In the genomic region with DNA sequence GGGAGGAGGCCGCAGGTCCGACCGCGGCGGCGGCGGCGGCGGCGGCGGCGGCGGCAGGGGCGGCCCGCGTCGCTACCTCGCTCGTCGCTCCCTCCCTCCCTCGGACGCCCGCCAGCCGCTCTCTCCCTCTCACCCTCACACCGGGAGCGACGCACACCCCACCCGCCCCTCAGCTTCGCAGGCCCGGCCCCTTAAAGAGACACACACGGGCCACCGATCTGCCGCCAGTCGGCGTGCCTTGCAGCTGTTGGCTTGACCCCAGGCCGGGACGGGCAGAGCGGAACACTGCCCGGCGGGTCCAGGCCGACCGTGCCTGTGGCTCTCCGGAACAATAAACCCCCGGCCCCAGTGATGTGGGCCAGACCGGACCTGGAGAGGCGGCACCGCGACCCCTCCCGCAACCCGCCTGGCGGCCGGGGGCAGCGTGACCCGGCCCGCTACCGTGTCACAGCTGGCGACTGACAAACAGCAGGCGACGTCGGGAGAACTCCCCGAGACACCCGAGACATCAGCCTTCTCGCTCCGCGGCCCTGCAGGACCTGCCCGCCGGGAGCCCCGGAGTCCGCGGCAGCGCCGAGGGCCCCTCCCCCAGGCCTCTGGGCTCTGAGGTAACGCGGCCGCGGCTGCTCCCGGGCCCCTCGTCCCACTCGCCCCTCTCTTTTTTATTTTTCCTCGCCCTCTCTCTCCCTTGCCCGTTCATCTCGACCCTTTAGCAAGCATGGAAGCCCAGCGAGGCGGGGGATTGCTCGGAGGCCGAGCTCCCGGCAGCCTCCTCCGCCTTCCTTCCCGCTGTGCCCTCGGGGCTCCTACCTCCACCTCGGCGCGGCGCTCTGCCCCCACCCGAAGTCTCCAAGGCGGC, we compare ENCODE assay signal across 1 cellular context.
TF ChIP-seq lines count a peak whose summit lies in the region.

A gene with protein sequence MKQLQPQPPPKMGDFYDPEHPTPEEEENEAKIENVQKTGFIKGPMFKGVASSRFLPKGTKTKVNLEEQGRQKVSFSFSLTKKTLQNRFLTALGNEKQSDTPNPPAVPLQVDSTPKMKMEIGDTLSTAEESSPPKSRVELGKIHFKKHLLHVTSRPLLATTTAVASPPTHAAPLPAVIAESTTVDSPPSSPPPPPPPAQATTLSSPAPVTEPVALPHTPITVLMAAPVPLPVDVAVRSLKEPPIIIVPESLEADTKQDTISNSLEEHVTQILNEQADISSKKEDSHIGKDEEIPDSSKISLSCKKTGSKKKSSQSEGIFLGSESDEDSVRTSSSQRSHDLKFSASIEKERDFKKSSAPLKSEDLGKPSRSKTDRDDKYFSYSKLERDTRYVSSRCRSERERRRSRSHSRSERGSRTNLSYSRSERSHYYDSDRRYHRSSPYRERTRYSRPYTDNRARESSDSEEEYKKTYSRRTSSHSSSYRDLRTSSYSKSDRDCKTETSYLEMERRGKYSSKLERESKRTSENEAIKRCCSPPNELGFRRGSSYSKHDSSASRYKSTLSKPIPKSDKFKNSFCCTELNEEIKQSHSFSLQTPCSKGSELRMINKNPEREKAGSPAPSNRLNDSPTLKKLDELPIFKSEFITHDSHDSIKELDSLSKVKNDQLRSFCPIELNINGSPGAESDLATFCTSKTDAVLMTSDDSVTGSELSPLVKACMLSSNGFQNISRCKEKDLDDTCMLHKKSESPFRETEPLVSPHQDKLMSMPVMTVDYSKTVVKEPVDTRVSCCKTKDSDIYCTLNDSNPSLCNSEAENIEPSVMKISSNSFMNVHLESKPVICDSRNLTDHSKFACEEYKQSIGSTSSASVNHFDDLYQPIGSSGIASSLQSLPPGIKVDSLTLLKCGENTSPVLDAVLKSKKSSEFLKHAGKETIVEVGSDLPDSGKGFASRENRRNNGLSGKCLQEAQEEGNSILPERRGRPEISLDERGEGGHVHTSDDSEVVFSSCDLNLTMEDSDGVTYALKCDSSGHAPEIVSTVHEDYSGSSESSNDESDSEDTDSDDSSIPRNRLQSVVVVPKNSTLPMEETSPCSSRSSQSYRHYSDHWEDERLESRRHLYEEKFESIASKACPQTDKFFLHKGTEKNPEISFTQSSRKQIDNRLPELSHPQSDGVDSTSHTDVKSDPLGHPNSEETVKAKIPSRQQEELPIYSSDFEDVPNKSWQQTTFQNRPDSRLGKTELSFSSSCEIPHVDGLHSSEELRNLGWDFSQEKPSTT (N-terminal part only) (minus strand): TSS at position 124 of the 859 bp plus-strand sequence. CDS start 189 bp downstream, outside the sequence.

TF ChIP-seq in K562, 482 proteins besides CTCF, POLR2A, EP300 and RAD21 (continued from another document and continues in another):
- TF ChIP-seq, protein P1, sequence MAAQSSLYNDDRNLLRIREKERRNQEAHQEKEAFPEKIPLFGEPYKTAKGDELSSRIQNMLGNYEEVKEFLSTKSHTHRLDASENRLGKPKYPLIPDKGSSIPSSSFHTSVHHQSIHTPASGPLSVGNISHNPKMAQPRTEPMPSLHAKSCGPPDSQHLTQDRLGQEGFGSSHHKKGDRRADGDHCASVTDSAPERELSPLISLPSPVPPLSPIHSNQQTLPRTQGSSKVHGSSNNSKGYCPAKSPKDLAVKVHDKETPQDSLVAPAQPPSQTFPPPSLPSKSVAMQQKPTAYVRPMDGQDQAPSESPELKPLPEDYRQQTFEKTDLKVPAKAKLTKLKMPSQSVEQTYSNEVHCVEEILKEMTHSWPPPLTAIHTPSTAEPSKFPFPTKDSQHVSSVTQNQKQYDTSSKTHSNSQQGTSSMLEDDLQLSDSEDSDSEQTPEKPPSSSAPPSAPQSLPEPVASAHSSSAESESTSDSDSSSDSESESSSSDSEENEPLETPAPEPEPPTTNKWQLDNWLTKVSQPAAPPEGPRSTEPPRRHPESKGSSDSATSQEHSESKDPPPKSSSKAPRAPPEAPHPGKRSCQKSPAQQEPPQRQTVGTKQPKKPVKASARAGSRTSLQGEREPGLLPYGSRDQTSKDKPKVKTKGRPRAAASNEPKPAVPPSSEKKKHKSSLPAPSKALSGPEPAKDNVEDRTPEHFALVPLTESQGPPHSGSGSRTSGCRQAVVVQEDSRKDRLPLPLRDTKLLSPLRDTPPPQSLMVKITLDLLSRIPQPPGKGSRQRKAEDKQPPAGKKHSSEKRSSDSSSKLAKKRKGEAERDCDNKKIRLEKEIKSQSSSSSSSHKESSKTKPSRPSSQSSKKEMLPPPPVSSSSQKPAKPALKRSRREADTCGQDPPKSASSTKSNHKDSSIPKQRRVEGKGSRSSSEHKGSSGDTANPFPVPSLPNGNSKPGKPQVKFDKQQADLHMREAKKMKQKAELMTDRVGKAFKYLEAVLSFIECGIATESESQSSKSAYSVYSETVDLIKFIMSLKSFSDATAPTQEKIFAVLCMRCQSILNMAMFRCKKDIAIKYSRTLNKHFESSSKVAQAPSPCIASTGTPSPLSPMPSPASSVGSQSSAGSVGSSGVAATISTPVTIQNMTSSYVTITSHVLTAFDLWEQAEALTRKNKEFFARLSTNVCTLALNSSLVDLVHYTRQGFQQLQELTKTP (IDR thresholded peaks at IDR 0.05; ENCODE audit: low read depth in 1 of 2, partially characterized antibody in 2 of 2), result no peak
- TF ChIP-seq, protein P2, sequence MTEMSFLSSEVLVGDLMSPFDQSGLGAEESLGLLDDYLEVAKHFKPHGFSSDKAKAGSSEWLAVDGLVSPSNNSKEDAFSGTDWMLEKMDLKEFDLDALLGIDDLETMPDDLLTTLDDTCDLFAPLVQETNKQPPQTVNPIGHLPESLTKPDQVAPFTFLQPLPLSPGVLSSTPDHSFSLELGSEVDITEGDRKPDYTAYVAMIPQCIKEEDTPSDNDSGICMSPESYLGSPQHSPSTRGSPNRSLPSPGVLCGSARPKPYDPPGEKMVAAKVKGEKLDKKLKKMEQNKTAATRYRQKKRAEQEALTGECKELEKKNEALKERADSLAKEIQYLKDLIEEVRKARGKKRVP (CRISPR knock-in tag; IDR thresholded peaks at IDR 0.05), result no peak
- TF ChIP-seq ATF1 (CRISPR knock-in tag; IDR thresholded peaks at IDR 0.05), result peak; percentile 71
- peak; percentile 92 for TF ChIP-seq ATF1 (tag; IDR thresholded peaks at IDR 0.05)
- TF ChIP-seq NR2C2 (CRISPR knock-in tag; IDR thresholded peaks at IDR 0.05), result peak; percentile 90; the same call in 1 of the 2 replicates
- TF ChIP-seq NR2C2 (tag; IDR thresholded peaks at IDR 0.05), result peak; percentile 93
- TF ChIP-seq MIER1 (IDR thresholded peaks at IDR 0.05; ENCODE audit: low read depth), result no peak
- no peak for TF ChIP-seq BMI1 (IDR thresholded peaks at IDR 0.05; ENCODE audit: low read length)
- TF ChIP-seq TARDBP (IDR thresholded peaks at IDR 0.05), result peak; percentile 16; the same call in 1 of the 2 replicates
- TF ChIP-seq CHD1 (IDR thresholded peaks at IDR 0.05; ENCODE audit: low read length), result no peak
- no peak for TF ChIP-seq NFE2 (IDR thresholded peaks at IDR 0.05; ENCODE audit: low read depth)
- no peak for TF ChIP-seq ZNF699 (CRISPR knock-in tag; IDR thresholded peaks at IDR 0.05; ENCODE audit: insufficient replicate concordance)
- peak; percentile 36 for TF ChIP-seq FIP1L1 (IDR thresholded peaks at IDR 0.05; ENCODE audit: low read depth, low read length, poor library complexity, severe bottlenecking)
- TF ChIP-seq NFIC (IDR thresholded peaks at IDR 0.05), result peak; percentile 65
- no peak for TF ChIP-seq CBFA2T2 (conservative IDR thresholded peaks at IDR 0.05)
- TF ChIP-seq POLR2AphosphoS5 (IDR thresholded peaks at IDR 0.05; ENCODE audit: control insufficient read depth, insufficient read depth, low read depth, low read length), result peak; percentile 67; the same call in 1 of the 2 replicates
- TF ChIP-seq, protein P3, sequence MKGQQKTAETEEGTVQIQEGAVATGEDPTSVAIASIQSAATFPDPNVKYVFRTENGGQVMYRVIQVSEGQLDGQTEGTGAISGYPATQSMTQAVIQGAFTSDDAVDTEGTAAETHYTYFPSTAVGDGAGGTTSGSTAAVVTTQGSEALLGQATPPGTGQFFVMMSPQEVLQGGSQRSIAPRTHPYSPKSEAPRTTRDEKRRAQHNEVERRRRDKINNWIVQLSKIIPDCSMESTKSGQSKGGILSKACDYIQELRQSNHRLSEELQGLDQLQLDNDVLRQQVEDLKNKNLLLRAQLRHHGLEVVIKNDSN (CRISPR knock-in tag; IDR thresholded peaks at IDR 0.05), result peak; percentile 68
- TF ChIP-seq ZNF133 (CRISPR knock-in tag; IDR thresholded peaks at IDR 0.05), result no peak
- TF ChIP-seq PHF20 (IDR thresholded peaks at IDR 0.05; ENCODE audit: partially characterized antibody), result peak; percentile 69
- peak; percentile 94 for TF ChIP-seq MAZ (CRISPR knock-in tag; conservative IDR thresholded peaks at IDR 0.05 in 1 of 2, IDR thresholded peaks at IDR 0.05 in 1 of 2)
- TF ChIP-seq SOX6 (IDR thresholded peaks at IDR 0.05), result 0 out of 2 replicates have a peak, but pooled peaks have one; percentile 18
- TF ChIP-seq KLF10 (CRISPR knock-in tag; IDR thresholded peaks at IDR 0.05), result no peak
- TF ChIP-seq ZNF436 (CRISPR knock-in tag; IDR thresholded peaks at IDR 0.05), result no peak
- peak; percentile 91 for TF ChIP-seq SAP30 (IDR thresholded peaks at IDR 0.05; ENCODE audit: borderline replicate concordance, insufficient read depth, low read depth, low read length, poor library complexity, severe bottlenecking)
- TF ChIP-seq, protein P4, sequence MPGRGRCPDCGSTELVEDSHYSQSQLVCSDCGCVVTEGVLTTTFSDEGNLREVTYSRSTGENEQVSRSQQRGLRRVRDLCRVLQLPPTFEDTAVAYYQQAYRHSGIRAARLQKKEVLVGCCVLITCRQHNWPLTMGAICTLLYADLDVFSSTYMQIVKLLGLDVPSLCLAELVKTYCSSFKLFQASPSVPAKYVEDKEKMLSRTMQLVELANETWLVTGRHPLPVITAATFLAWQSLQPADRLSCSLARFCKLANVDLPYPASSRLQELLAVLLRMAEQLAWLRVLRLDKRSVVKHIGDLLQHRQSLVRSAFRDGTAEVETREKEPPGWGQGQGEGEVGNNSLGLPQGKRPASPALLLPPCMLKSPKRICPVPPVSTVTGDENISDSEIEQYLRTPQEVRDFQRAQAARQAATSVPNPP (IDR thresholded peaks at IDR 0.05; ENCODE audit: borderline replicate concordance, insufficient read depth, insufficient read length), result no peak
- peak; percentile 25 for TF ChIP-seq JUND (IDR thresholded peaks at IDR 0.05; ENCODE audit: borderline replicate concordance, low read depth, low read length)
- TF ChIP-seq JUND (tag; IDR thresholded peaks at IDR 0.05; ENCODE audit: borderline replicate concordance, low read depth, low read length), result no peak; the same call in 2 of the 3 replicates
- peak in 1 of 2 experiments; percentile 45; a peak in 1 of 4 replicates for TF ChIP-seq TBL1XR1 (IDR thresholded peaks at IDR 0.05; ENCODE audit: low read length in 2 of 2)
- no peak for TF ChIP-seq ZNF165 (CRISPR knock-in tag; IDR thresholded peaks at IDR 0.05; ENCODE audit: borderline replicate concordance)
- TF ChIP-seq TGIF2 (CRISPR knock-in tag; IDR thresholded peaks at IDR 0.05), result peak; percentile 52; the same call in 1 of the 2 replicates
- 0 out of 2 replicates have a peak, but pooled peaks have one; percentile 14 for TF ChIP-seq FOSL1 (tag; conservative IDR thresholded peaks at IDR 0.05)
- TF ChIP-seq, protein P5, sequence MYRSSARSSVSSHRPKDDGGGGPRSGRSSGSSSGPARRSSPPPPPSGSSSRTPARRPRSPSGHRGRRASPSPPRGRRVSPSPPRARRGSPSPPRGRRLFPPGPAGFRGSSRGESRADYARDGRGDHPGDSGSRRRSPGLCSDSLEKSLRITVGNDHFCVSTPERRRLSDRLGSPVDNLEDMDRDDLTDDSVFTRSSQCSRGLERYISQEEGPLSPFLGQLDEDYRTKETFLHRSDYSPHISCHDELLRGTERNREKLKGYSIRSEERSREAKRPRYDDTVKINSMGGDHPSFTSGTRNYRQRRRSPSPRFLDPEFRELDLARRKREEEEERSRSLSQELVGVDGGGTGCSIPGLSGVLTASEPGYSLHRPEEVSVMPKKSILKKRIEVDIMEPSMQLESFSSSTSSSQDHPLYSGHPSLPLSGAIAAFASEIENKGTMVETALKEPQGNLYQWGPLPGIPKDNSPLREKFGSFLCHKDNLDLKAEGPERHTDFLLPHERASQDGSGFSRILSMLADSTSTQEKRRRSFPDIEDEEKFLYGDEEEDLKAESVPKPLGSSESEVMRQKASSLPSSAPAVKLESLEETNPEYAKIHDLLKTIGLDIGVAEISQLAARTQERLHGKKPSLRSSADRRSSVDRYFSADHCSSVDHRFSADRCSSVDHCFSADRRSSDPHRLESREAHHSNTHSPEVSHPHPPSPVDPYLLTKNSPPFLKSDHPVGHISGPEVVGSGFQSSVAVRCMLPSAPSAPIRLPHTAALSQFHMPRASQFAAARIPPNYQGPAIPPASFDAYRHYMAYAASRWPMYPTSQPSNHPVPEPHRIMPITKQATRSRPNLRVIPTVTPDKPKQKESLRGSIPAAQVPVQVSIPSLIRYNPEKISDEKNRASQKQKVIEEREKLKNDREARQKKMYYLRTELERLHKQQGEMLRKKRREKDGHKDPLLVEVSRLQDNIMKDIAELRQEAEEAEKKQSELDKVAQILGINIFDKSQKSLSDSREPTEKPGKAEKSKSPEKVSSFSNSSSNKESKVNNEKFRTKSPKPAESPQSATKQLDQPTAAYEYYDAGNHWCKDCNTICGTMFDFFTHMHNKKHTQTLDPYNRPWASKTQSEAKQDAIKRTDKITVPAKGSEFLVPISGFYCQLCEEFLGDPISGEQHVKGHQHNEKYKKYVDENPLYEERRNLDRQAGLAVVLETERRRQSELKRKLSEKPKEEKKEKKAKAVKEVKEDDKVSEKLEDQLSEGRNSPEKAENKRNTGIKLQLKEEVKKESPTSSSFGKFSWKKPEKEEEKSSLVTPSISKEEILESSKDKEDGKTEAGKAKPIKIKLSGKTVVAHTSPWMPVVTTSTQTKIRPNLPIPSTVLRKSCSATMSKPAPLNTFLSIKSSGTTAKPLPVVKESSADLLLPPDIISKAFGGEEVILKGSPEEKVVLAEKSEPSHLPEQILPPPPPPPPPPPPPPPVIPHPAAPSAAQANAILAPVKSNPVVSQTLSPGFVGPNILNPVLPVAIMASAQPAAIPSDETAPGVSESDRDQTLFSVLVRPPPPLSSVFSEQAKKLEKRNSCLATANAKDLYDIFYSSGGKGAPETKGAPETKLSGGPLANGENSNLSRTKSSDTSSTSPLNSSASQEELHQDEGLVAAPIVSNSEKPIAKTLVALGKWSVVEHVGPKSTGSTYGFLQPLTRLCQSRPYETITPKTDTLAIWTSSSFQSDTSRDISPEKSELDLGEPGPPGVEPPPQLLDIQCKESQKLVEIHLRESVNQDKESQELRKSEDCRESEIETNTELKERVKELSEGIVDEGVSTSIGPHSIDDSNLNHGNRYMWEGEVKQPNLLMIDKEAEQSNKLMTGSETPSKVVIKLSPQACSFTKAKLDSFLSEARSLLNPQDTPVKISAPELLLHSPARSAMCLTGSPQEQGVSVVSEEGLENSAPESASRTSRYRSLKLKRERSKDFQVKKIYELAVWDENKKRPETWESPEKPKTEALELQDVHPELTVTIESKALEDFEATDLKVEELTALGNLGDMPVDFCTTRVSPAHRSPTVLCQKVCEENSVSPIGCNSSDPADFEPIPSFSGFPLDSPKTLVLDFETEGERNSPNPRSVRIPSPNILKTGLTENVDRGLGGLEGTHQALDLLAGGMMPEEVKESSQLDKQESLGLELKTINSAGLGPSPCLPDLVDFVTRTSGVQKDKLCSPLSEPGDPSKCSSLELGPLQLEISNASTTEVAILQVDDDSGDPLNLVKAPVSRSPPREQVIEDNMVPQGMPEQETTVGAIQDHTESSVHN (IDR thresholded peaks at IDR 0.05; ENCODE audit: borderline replicate concordance in 1 of 2, low read depth in 1 of 2), result no peak
- TF ChIP-seq ZNF717 (CRISPR knock-in tag; IDR thresholded peaks at IDR 0.05), result no peak
- TF ChIP-seq, protein P6, sequence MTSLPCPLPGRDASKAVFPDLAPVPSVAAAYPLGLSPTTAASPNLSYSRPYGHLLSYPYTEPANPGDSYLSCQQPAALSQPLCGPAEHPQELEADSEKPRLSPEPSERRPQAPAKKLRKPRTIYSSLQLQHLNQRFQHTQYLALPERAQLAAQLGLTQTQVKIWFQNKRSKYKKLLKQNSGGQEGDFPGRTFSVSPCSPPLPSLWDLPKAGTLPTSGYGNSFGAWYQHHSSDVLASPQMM (CRISPR knock-in tag; IDR thresholded peaks at IDR 0.05), result no peak
- peak; percentile 22; the same call in 1 of the 2 replicates for TF ChIP-seq CTBP1 (IDR thresholded peaks at IDR 0.05; ENCODE audit: borderline replicate concordance)
- TF ChIP-seq FOXK2 (conservative IDR thresholded peaks at IDR 0.05 in 1 of 2, IDR thresholded peaks at IDR 0.05 in 1 of 2; ENCODE audit: low read depth in 2 of 2), result peak in 1 of 2 experiments; percentile 35; a peak in 1 of 4 replicates
